In genomic region chr2:60555794-60556161, GRCh38 we compare ENCODE assay signal across 7 cellular contexts. TPM values are rescaled to one million over a fixed set of nuclear protein-coding genes. Genes with fewer than 3 reads are reported as not detected.
A peak's percentile ranks its signal among the peaks of the same experiment; 100 is the strongest.
DNase-seq lines count a peak whose midpoint lies in the region; ATAC-seq lines count a peak whose summit lies in the region.

No MANE protein-coding gene starts in this region.

- no peaks in the 10 kb centered on the region for H3K9me3 Mint-ChIP-seq in activated T-helper 1 cell treated with anti-CD3 and anti-CD28 coated beads, Interleukin-12 subunit alpha, Interleukin-12 subunit beta, Interleukin-2, Interleukin-4 antibody, amounts not matched to agents 30 ng/mL and 10 ng/mL and 1 ng/mL, durations not matched to agents 14 hours and 24 hours and 36 hours

- ATAC-seq in GM18867 (IDR thresholded peaks at IDR 0.05; ENCODE audit: unreplicated experiment): peak; percentile 4
- ATAC-seq in HG02884 (IDR thresholded peaks at IDR 0.05; ENCODE audit: unreplicated experiment): peak; percentile 11

- H3K4me3 ChIP-seq in mononuclear cell (ENCODE audit: low read length): peak overlapping the region; percentile 83

- H3K4me1 ChIP-seq in mononuclear cell (ENCODE audit: insufficient read depth, low read length): peaks cover 59% of the 10 kb centered on the region

- no peaks in the 10 kb centered on the region for H3K9me3 ChIP-seq in mononuclear cell (ENCODE audit: low read depth, low read length)

- intact Hi-C loops in activated T-helper 1 cell treated with anti-CD3 and anti-CD28 coated beads, Interleukin-12 subunit alpha, Interleukin-12 subunit beta, Interleukin-2, Interleukin-4 antibody, amounts not matched to agents 30 ng/mL and 10 ng/mL and 1 ng/mL, durations not matched to agents 14 hours and 24 hours and 36 hours (cut with micrococcal nuclease): loop anchor here (2.0 to 5.0 kb wide), 2 partner anchors 15 to 202 kb away; partner anchors contain the start of gene PAPOLG

- peak overlapping the region; percentile 67 for H3K27ac Mint-ChIP-seq in activated T-helper 1 cell treated with anti-CD3 and anti-CD28 coated beads, Interleukin-12 subunit alpha, Interleukin-12 subunit beta, Interleukin-2, Interleukin-4 antibody, amounts not matched to agents 30 ng/mL and 10 ng/mL and 1 ng/mL, durations not matched to agents 14 hours and 24 hours and 36 hours

- H3K4me1 Mint-ChIP-seq in activated T-helper 1 cell treated with anti-CD3 and anti-CD28 coated beads, Interleukin-12 subunit alpha, Interleukin-12 subunit beta, Interleukin-2, Interleukin-4 antibody, amounts not matched to agents 30 ng/mL and 10 ng/mL and 1 ng/mL, durations not matched to agents 14 hours and 24 hours and 36 hours (ENCODE audit: low read depth): peaks cover 16% of the 10 kb centered on the region

- peaks cover 69% of the 10 kb centered on the region for H3K27me3 Mint-ChIP-seq in activated T-helper 1 cell treated with anti-CD3 and anti-CD28 coated beads, Interleukin-12 subunit alpha, Interleukin-12 subunit beta, Interleukin-2, Interleukin-4 antibody, amounts not matched to agents 30 ng/mL and 10 ng/mL and 1 ng/mL, durations not matched to agents 14 hours and 24 hours and 36 hours (ENCODE audit: insufficient read depth)

- peaks cover 8% of the 10 kb centered on the region for H3K27me3 ChIP-seq in mononuclear cell (ENCODE audit: insufficient read depth, low read length)

- H3K36me3 Mint-ChIP-seq in activated T-helper 1 cell treated with anti-CD3 and anti-CD28 coated beads, Interleukin-12 subunit alpha, Interleukin-12 subunit beta, Interleukin-2, Interleukin-4 antibody, amounts not matched to agents 30 ng/mL and 10 ng/mL and 1 ng/mL, durations not matched to agents 14 hours and 24 hours and 36 hours (ENCODE audit: low read depth): no peaks in the 10 kb centered on the region

- peak overlapping the region; percentile 76 for H3K4me3 Mint-ChIP-seq in activated T-helper 1 cell treated with anti-CD3 and anti-CD28 coated beads, Interleukin-12 subunit alpha, Interleukin-12 subunit beta, Interleukin-2, Interleukin-4 antibody, amounts not matched to agents 30 ng/mL and 10 ng/mL and 1 ng/mL, durations not matched to agents 14 hours and 24 hours and 36 hours

- no peak for DNase-seq in activated T-helper 1 cell treated with anti-CD3 and anti-CD28 coated beads, Interleukin-12 subunit alpha, Interleukin-12 subunit beta, Interleukin-2, Interleukin-4 antibody, amounts not matched to agents 30 ng/mL and 10 ng/mL and 1 ng/mL, durations not matched to agents 14 hours and 24 hours and 36 hours (ENCODE audit: low spot score)
- DNase-seq in NCI-H1105 (lab: John Stamatoyannopoulos, UW) (no peak), CD1c-positive myeloid dendritic cell (ENCODE audit: extremely low spot score) (no peak), NCI-H510A treated with DMSO at 0.1 percent for 48 hours (lab: John Stamatoyannopoulos, UW) (no peak)

RNA-seq across cellular contexts. Expression of gene BCL11A, which starts 2.3 kb away (rescaled TPM):
- not detected in 2 replicates for total RNA-seq in activated T-helper 1 cell treated with anti-CD3 and anti-CD28 coated beads, Interleukin-12 subunit alpha, Interleukin-12 subunit beta, Interleukin-2, Interleukin-4 antibody, amounts not matched to agents 30 ng/mL and 10 ng/mL and 1 ng/mL, durations not matched to agents 14 hours and 24 hours and 36 hours
- total RNA-seq in mononuclear cell: 11.2 TPM

Comparison
In these comparisons a context has a peak if more than half of its experiments do, and no peak if none do; other contexts are left out.
1. RNA of gene BCL11A, which starts 2.3 kb away (total RNA-seq): 11.2 TPM in mononuclear cell (single experiment); not detected in activated T-helper 1 cell treated with anti-CD3 and anti-CD28 coated beads, Interleukin-12 subunit alpha, Interleukin-12 subunit beta, Interleukin-2, Interleukin-4 antibody, amounts not matched to agents 30 ng/mL and 10 ng/mL and 1 ng/mL, durations not matched to agents 14 hours and 24 hours and 36 hours; every median in the first group is over 10 times any median in the second.